In the genomic region with DNA sequence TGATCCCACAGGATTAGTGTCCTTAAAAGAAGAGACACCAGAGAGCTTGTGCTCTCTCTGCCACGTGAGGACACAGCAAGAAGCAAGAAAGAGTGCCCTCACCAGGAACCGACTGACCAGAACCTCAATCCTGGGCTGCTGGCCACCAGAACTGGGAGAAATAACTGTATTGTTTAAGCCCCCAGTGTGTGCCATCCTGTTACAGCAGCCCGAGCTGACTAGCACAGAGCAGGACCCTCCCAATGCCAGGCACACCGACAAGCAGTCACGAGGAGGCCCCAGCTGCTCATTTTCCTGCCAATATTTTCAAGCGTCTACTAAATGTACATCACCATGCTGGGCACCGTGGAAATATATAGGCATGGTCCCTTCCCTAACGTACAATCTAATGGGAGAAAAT, we compare ENCODE assay signal across 18 cellular contexts. TPM values are rescaled to one million over a fixed set of nuclear protein-coding genes. Genes with fewer than 3 reads are reported as not detected.
"Had no signal": no experiment of that assay in that cellular context is flagged by ENCODE, and none has a peak within 500 bp of the region (broad histone marks: within the 10 kb centered on the region; RNA-seq: fewer than 3 reads in every experiment).

No MANE protein-coding gene starts in this region.

- H3K27me3 ChIP-seq: uterus had no signal

- H3K27ac ChIP-seq: brain microvascular endothelial cell, sigmoid colon, spleen, uterus had no signal

- H3K9me3 Mint-ChIP-seq: activated naive CD4-positive, alpha-beta T cell treated with anti-CD3 and anti-CD28 coated beads for 36 hours; activated T-helper 2 cell treated with anti-CD3 and anti-CD28 coated beads, Interferon-gamma antibody, Interleukin-2, Interleukin-4, amounts not matched to agents 10 μg/mL and 5 μg/mL and 100 μg/mL, durations not matched to agents 14 hours and 24 hours and 36 hours; nephron progenitor cell; stimulated activated naive CD8-positive, alpha-beta T cell treated with anti-CD3 and anti-CD28 coated beads, Interleukin-15, amount 100 ng/mL, for 72 hours; T-cell had no signal

- H3K9me2 ChIP-seq: SK-N-SH had no signal

- H3K27ac Mint-ChIP-seq: activated CD8-positive, alpha-beta memory T cell treated with anti-CD3 and anti-CD28 coated beads, Interleukin-2, amount 10 ng/mL, durations not matched to agents 7 days and 5 days; activated naive CD4-positive, alpha-beta T cell treated with anti-CD3 and anti-CD28 coated beads for 36 hours; activated T-helper 2 cell treated with anti-CD3 and anti-CD28 coated beads, Interferon-gamma antibody, Interleukin-2, Interleukin-4, amounts not matched to agents 10 μg/mL and 5 μg/mL and 100 μg/mL, durations not matched to agents 14 hours and 24 hours and 36 hours had no signal

- ATAC-seq: activated CD4-positive, CD25-positive, alpha-beta regulatory T cell treated with anti-CD3 and anti-CD28 coated beads, Interleukin-2, amount 50 U/mL, for 24 hours; activated CD8-positive, alpha-beta memory T cell treated with anti-CD3 and anti-CD28 coated beads, Interleukin-2, amount 10 ng/mL, durations not matched to agents 7 days and 5 days; stimulated activated naive CD8-positive, alpha-beta T cell treated with anti-CD3 and anti-CD28 coated beads, Interleukin-15, amount 100 ng/mL, for 72 hours; T-cell had no signal

- H3K4me3 ChIP-seq: sigmoid colon, spleen, uterus had no signal

- H3K4me3 Mint-ChIP-seq: activated CD8-positive, alpha-beta memory T cell treated with anti-CD3 and anti-CD28 coated beads, Interleukin-2, amount 10 ng/mL, durations not matched to agents 7 days and 5 days; activated naive CD4-positive, alpha-beta T cell treated with anti-CD3 and anti-CD28 coated beads for 36 hours; nephron progenitor cell; stimulated activated naive CD8-positive, alpha-beta T cell treated with anti-CD3 and anti-CD28 coated beads, Interleukin-15, amount 100 ng/mL, for 72 hours; T-cell had no signal

- DNase-seq: activated CD4-positive, alpha-beta T cell treated with anti-CD3 and anti-CD28 coated beads, Interleukin-2, amount 50 U/mL, for 4 hours; activated CD8-positive, alpha-beta memory T cell treated with anti-CD3 and anti-CD28 coated beads, Interleukin-2, amount 10 ng/mL, durations not matched to agents 7 days and 5 days; activated naive CD4-positive, alpha-beta T cell treated with anti-CD3 and anti-CD28 coated beads for 36 hours; activated T-cell treated with anti-CD3 and anti-CD28 coated beads, Interleukin-2, amount 50 U/mL, for 1 hour; brain microvascular endothelial cell; kidney glomerular epithelial cell; nephron progenitor cell; sigmoid colon; SK-N-SH; spleen; stimulated activated naive CD8-positive, alpha-beta T cell treated with anti-CD3 and anti-CD28 coated beads, Interleukin-15, amount 100 ng/mL, for 72 hours; T-cell; T1000; uterus had no signal

- H3K4me2 ChIP-seq: SK-N-SH had no signal

- H3K9me3 ChIP-seq: sigmoid colon, SK-N-SH, spleen, uterus had no signal

- H3K27me3 Mint-ChIP-seq: activated CD8-positive, alpha-beta memory T cell treated with anti-CD3 and anti-CD28 coated beads, Interleukin-2, amount 10 ng/mL, durations not matched to agents 7 days and 5 days had no signal

- H3K9ac ChIP-seq: SK-N-SH had no signal

- H3K36me3 Mint-ChIP-seq: activated CD8-positive, alpha-beta memory T cell treated with anti-CD3 and anti-CD28 coated beads, Interleukin-2, amount 10 ng/mL, durations not matched to agents 7 days and 5 days; T-cell had no signal

- H3K36me3 ChIP-seq: brain microvascular endothelial cell, sigmoid colon, spleen, uterus had no signal

- H3K4me1 ChIP-seq: spleen, uterus had no signal

RNA-seq across cellular contexts. Expression of a gene that starts 17.1 kb away (rescaled TPM):
- total RNA-seq: activated CD8-positive, alpha-beta memory T cell treated with anti-CD3 and anti-CD28 coated beads, Interleukin-2, amount 10 ng/mL, durations not matched to agents 7 days and 5 days; activated T-helper 2 cell treated with anti-CD3 and anti-CD28 coated beads, Interferon-gamma antibody, Interleukin-2, Interleukin-4, amounts not matched to agents 10 μg/mL and 5 μg/mL and 100 μg/mL, durations not matched to agents 14 hours and 24 hours and 36 hours; dermis microvascular lymphatic vessel endothelial cell; pulmonary artery endothelial cell had no signal
